In the genomic region with DNA sequence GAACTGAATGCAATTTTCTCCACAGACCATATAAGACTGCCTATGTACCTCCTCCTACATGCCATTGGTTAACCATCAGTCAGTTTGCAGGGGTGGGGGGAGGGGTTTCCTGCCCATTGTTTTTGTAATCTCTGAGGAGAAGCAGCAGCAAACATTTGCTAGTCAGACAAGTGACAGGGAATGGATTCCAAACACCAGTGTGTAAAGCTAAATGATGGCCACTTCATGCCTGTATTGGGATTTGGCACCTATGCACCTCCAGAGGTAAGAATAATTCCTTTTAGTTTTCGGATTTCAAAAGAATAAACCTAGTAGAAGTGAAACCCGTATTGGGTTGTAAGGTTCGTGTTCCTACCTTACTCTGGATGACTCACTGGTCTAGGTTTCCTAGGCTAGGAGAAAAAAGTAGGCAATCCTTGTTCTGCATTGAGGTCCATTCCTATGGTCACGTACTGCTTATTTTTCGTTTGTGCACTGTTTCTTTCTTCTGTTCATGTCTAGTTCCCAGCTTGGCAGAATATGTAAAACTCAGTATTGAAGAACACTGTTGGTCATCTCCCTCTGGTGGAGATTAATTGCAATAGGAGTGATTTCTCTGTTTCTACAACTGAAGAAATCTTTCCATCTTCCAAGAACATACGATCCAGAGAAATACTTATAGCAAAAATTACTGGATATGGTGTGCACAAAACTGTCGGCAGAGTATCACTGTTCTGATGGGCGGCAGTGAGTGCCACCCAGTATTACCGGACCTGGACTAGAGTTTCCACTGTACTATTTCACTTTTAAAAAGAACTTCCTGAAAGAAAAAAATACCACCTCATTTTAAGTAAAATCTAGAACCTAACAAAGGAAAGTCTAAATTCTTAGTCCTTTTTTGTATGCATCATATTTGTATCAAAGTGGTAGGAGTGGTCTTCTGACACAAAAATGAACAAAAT, we compare ENCODE assay signal across 8 cellular contexts. TPM values are rescaled to one million over a fixed set of nuclear protein-coding genes. Genes with fewer than 3 reads are reported as not detected.
DNase-seq lines count a peak whose midpoint lies in the region; ATAC-seq and TF ChIP-seq lines count a peak whose summit lies in the region.

A gene (plus strand): TSS at position 150 of the 941 bp plus-strand sequence. CDS start 31 bp downstream, at position 181.

- H3K9me3 ChIP-seq in CD4-positive, alpha-beta T cell (ENCODE audit: control insufficient read depth, low read length) = no peaks in the 10 kb centered on the region
- H3K9me3 ChIP-seq in T-helper 17 cell (ENCODE audit: control insufficient read depth, low read length, poor library complexity, severe bottlenecking) (no peaks in the 10 kb centered on the region), mucosa of stomach (ENCODE audit: control insufficient read depth, low read length) (no peaks in the 10 kb centered on the region)

- peak in 1 of 10 experiments; percentile 2 for DNase-seq in CD4-positive, alpha-beta T cell
- DNase-seq in HL-60 (ENCODE audit: low read depth in 1 of 2, low spot score in 1 of 2) = no peak
- DNase-seq in T-helper 17 cell = no peak

- peaks cover 8% of the 10 kb centered on the region for H3K27me3 Mint-ChIP-seq in CD4-positive, alpha-beta T cell
- H3K27me3 Mint-ChIP-seq in T-helper 17 cell = peaks cover 18% of the 10 kb centered on the region

- H3K9ac ChIP-seq in mucosa of stomach (ENCODE audit: low read length) = peak within 1 kb of the TSS; percentile 73

- TF ChIP-seq CTCF in CD4-positive, alpha-beta T cell (IDR thresholded peaks at IDR 0.05) = peak; percentile 65
- TF ChIP-seq CTCF in HL-60 (IDR thresholded peaks at IDR 0.05; ENCODE audit: insufficient read depth, low read length) = no peak

- no peak within 1 kb of the TSS for H3K27ac ChIP-seq in CD4-positive, alpha-beta T cell (ENCODE audit: low read depth, low read length)
- no peak within 1 kb of the TSS for H3K27ac ChIP-seq in HL-60 (replicated peaks)

- POLR2A ChIA-PET in CD4-positive, alpha-beta T cell (lab: Charles Lee) = no interaction called here

- peak within 1 kb of the TSS; percentile 18; the same call in 1 of the 2 replicates for H3K4me3 ChIP-seq in HL-60 (replicated peaks; ENCODE audit: insufficient read depth, low read length)
- peak within 1 kb of the TSS; percentile 70 for H3K4me3 ChIP-seq in mucosa of stomach (ENCODE audit: low read length)

- CTCF ChIA-PET in CD4-positive, alpha-beta T cell (lab: Charles Lee) = interaction anchor here (0.7 to 1.7 kb wide), 4 partner anchors 12 to 289 kb away, joined by 3 to 5 read pairs (median 4); no protein-coding TSS in a partner anchor

- H3K4me1 ChIP-seq in mucosa of stomach (ENCODE audit: control insufficient read depth, insufficient read depth, low read length) = peaks cover 15% of the 10 kb centered on the region

- H3K27me3 ChIP-seq in CD4-positive, alpha-beta T cell (ENCODE audit: control insufficient read depth, insufficient read depth, low read length) = peaks cover 4% of the 10 kb centered on the region
- H3K27me3 ChIP-seq in HL-60 (ENCODE audit: insufficient read depth, poor library complexity, severe bottlenecking) = no peaks in the 10 kb centered on the region
- no peaks in the 10 kb centered on the region for H3K27me3 ChIP-seq in mucosa of stomach (ENCODE audit: control insufficient read depth, insufficient read depth, low read length)

- intact Hi-C loops in CD4-positive, alpha-beta T cell (cut with DNase I, micrococcal nuclease) = loop anchor here (1.0 to 10.0 kb wide), 5 partner anchors 183 to 279 kb away; no protein-coding TSS in a partner anchor

- ATAC-seq in CD4-positive, alpha-beta T cell (ENCODE audit: poor library complexity) = peak; percentile 83
- ATAC-seq in T-helper 17 cell (peak; percentile 69), esophagus mucosa (peak; percentile 63), HG02623 (IDR thresholded peaks at IDR 0.05; ENCODE audit: unreplicated experiment) (no peak), GM18520 (IDR thresholded peaks at IDR 0.05; ENCODE audit: unreplicated experiment) (no peak), HG03135 (IDR thresholded peaks at IDR 0.05; ENCODE audit: unreplicated experiment) (no peak)

- peaks cover 8% of the 10 kb centered on the region for H3K4me1 Mint-ChIP-seq in CD4-positive, alpha-beta T cell (ENCODE audit: low read depth)
- peaks cover 3% of the 10 kb centered on the region for H3K4me1 Mint-ChIP-seq in T-helper 17 cell

- H3K9me3 Mint-ChIP-seq in CD4-positive, alpha-beta T cell = no peaks in the 10 kb centered on the region

- peak within 1 kb of the TSS; percentile 57 for H3K27ac Mint-ChIP-seq in CD4-positive, alpha-beta T cell
- no peak within 1 kb of the TSS for H3K27ac Mint-ChIP-seq in T-helper 17 cell

- H3K4me3 Mint-ChIP-seq in CD4-positive, alpha-beta T cell = peak within 1 kb of the TSS; percentile 86
- H3K4me3 Mint-ChIP-seq in T-helper 17 cell = peak within 1 kb of the TSS; percentile 63

- no peaks in the 10 kb centered on the region for H3K36me3 Mint-ChIP-seq in CD4-positive, alpha-beta T cell (ENCODE audit: low read depth)
- H3K36me3 Mint-ChIP-seq in T-helper 17 cell (ENCODE audit: low read depth) = peaks cover 3% of the 10 kb centered on the region

- H3K36me3 ChIP-seq in mucosa of stomach (ENCODE audit: control insufficient read depth, insufficient read depth, low read length) = peaks cover 8% of the 10 kb centered on the region

RNA-seq across cellular contexts. Expression of the gene that starts here (rescaled TPM):
- total RNA-seq in CD4-positive, alpha-beta T cell = 1 to 10 TPM; 1.9 to 2.0 TPM
- total RNA-seq in T-helper 17 cell (1 to 10 TPM in 1 of 2 donors, under 1 TPM in 1; 0.60 to 1.4 TPM), esophagus mucosa (29.5 TPM)

Comparison
In these comparisons a context has a peak if more than half of its experiments do, and no peak if none do; other contexts are left out.
1. RNA of the gene that starts here (total RNA-seq): 29.5 TPM in esophagus mucosa (single experiment); 1.9 to 2.0 TPM in CD4-positive, alpha-beta T cell and 0.60 to 1.4 TPM in T-helper 17 cell; every median in the first group is over 10 times any median in the second.
2. ATAC-seq: peak in CD4-positive, alpha-beta T cell (single experiment), T-helper 17 cell (single experiment) and esophagus mucosa (single experiment); none in HG02623 (single experiment), GM18520 (single experiment) and HG03135 (single experiment).